9 cellular contexts compared by ENCODE assay signal in genomic region chr17:28494445-28495188, GRCh38. TPM values are rescaled to one million over a fixed set of nuclear protein-coding genes. Genes with fewer than 3 reads are reported as not detected.
DNase-seq lines count a peak whose midpoint lies in the region; TF ChIP-seq lines count a peak whose summit lies in the region.
"Had no signal": no experiment of that assay in that cellular context is flagged by ENCODE, and none has a peak within 500 bp of the region (broad histone marks: within the 10 kb centered on the region; RNA-seq: fewer than 3 reads in every experiment).

No MANE protein-coding gene starts in this region.

- no peaks in the 10 kb centered on the region for H3K36me3 ChIP-seq in uterus

- no peaks in the 10 kb centered on the region for H3K9me3 ChIP-seq in uterus

- intact Hi-C loops in posterior cingulate gyrus (cut with DNase I) (loop anchor here (1.0 to 2.0 kb wide), 2 partner anchors 46 to 118 kb away; no protein-coding TSS in a partner anchor), uterus (cut with DNase I; ENCODE audit: low total_unique reads) (no loop called here)

- TF ChIP-seq CTCF in LNCAP (IDR thresholded peaks at IDR 0.05) (peak; percentile 90), uterus (IDR thresholded peaks at IDR 0.05) (peak; percentile 60 to 76 (median 70))

- no peaks in the 10 kb centered on the region for H3K4me1 ChIP-seq in uterus

- no peak overlapping the region for H3K4me3 ChIP-seq in uterus

- in situ Hi-C loops in SK-MEL-5 (cut with HindIII; ENCODE audit: low pct_unique_long_range_greater_than_20kb, low sequenced_read_pairs) = no loop called here

- H3K27ac ChIP-seq in uterus = no peak overlapping the region

- no peaks in the 10 kb centered on the region for H3K27me3 ChIP-seq in uterus

- peak; percentile 73 to 84 (median 80) for DNase-seq in NCI-H1417 (lab: John Stamatoyannopoulos, UW)
- no peak for DNase-seq in NCI-H1417 treated with DMSO at 0.1 percent for 48 hours (lab: John Stamatoyannopoulos, UW)
- peak; percentile 73 for DNase-seq in SK-MEL-5 (ENCODE audit: low read depth, low spot score)
- peak; percentile 52 to 77 (median 70) for DNase-seq in activated naive CD4-positive, alpha-beta T cell (lab: John Stamatoyannopoulos, UW)
- DNase-seq in glomerular visceral epithelial cell (ENCODE audit: extremely low spot score) = peak; percentile 70
- DNase-seq in posterior cingulate gyrus = peak; percentile 51 to 97 (median 82)
- peak; percentile 51 to 68 for DNase-seq in uterus

- TF ChIP-seq POLR2A in uterus (IDR thresholded peaks at IDR 0.05) = no peak

RNA-seq across cellular contexts. Expression of gene FOXN1, which starts 11.5 kb away (rescaled TPM):
- total RNA-seq in SK-MEL-5 (2014; rRNA removed; shearing (Covaris generic)) = not detected in 2 replicates
- not detected in 2 replicates for polyA plus RNA-seq in SK-MEL-5 (2015; cell fraction: cytosol; rRNA removed)
- not detected in 2 replicates for polyA plus RNA-seq in SK-MEL-5 (2015; cell fraction: nucleus; rRNA removed)
- not detected for total RNA-seq in uterus
- total RNA-seq: skeletal muscle tissue had no signal

RNA-seq across cellular contexts. Expression of gene SLC13A2, which starts 21.2 kb away (rescaled TPM):
- not detected in 2 replicates for total RNA-seq in SK-MEL-5 (2014; rRNA removed; shearing (Covaris generic))
- not detected in 2 replicates for polyA plus RNA-seq in SK-MEL-5 (2015; cell fraction: cytosol; rRNA removed)
- not detected in 2 replicates for polyA plus RNA-seq in SK-MEL-5 (2015; cell fraction: nucleus; rRNA removed)
- total RNA-seq in uterus = not detected
- total RNA-seq: skeletal muscle tissue had no signal

RNA-seq across cellular contexts. Expression of gene UNC119, which starts 57.8 kb away (rescaled TPM):
- total RNA-seq in SK-MEL-5 (2014; rRNA removed; shearing (Covaris generic)) = 38.8 and 45.0 TPM in 2 replicates
- polyA plus RNA-seq in SK-MEL-5 (2015; cell fraction: cytosol; rRNA removed) = 42.5 and 46.1 TPM in 2 replicates
- 161 and 170 TPM in 2 replicates for polyA plus RNA-seq in SK-MEL-5 (2015; cell fraction: nucleus; rRNA removed)
- total RNA-seq in uterus = 10 to 100 TPM in 3 of 4 donors, 1 to 10 TPM in 1; 4.1 to 28.5 (median 21.6) TPM
